Comparison of ENCODE assay signal across 18 cellular contexts in the genomic region with DNA sequence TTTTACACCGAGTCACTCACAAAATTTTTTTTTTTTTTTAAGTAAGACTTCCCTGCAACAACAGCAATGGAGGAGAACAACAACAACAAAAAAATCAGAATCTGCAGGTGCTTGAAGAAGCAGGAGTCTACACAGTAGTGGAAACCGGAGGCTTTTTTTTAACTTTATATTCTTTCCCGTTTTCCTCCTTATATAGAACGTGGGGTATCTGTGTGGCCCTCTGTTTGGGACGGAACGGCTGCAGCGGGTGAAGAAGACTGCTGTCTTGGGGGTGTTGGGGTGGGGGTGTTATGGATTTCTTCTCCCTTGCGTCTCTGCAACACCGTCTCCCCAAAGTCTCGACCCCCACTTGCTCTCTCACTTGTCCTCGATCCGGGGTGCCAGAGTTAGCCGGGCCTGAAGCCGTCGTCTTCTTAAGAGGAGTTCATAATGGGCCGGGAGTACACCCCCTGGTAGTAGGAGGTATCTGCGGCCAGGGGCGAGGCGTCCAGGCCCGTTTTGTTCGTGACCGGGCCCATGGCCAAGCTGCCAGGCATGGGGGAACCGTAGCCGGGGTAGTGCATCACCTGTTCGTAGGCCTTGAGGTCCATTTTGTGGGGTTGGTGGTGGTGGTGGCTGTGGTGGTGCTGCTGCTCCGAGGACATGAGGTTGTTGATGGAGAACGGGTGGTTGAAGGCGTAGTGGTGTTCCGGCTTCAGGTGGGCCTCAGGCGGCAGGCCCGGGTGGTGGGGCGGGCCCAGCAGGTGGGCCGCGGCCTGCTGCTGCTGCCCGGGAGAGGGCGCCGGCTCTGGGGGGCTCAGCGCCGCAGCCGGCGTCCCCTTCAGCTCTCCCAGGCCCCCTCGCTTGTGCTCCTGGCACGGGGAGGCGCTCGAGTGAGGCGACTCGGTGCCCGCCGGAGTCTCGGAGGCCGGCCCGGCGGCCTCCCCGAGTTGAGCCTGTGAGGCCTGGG. TPM values are rescaled to one million over a fixed set of nuclear protein-coding genes. Genes with fewer than 3 reads are reported as not detected.
DNase-seq lines count a peak whose midpoint lies in the region; ATAC-seq and TF ChIP-seq lines count a peak whose summit lies in the region.
"Had no signal": no experiment of that assay in that cellular context is flagged by ENCODE, and none has a peak within 500 bp of the region (broad histone marks: within the 10 kb centered on the region; RNA-seq: fewer than 3 reads in every experiment).

No MANE protein-coding gene starts in this region.

- H3K4me1 Mint-ChIP-seq in GM23338 (peaks cover 50% of the 10 kb centered on the region), neural progenitor cell (peaks cover 18% of the 10 kb centered on the region)
- H3K4me1 Mint-ChIP-seq: activated T-helper 17 cell treated with anti-CD3 and anti-CD28 coated beads, Interleukin-2, amount 50 U/mL, for 72 hours had no signal

- H3K27ac ChIP-seq in GM23338 (ENCODE audit: low read depth) (no peak overlapping the region), coronary artery (no peak overlapping the region), neural progenitor cell (no peak overlapping the region), sigmoid colon (no peak overlapping the region)
- H3K27ac ChIP-seq: GM23248 had no signal

- H3K79me2 ChIP-seq in GM23338 (replicated peaks; ENCODE audit: insufficient read depth) (no peaks in the 10 kb centered on the region), neural progenitor cell (ENCODE audit: low read depth) (no peaks in the 10 kb centered on the region)

- 20 to 54% methylated on average over 54 of the region's 54 CpGs for WGBS in sigmoid colon, 2 donors

- peak overlapping the region; percentile 49; the same call in 1 of the 2 replicates for H3K4me3 ChIP-seq in GM23338
- peak overlapping the region; percentile 54 for H3K4me3 ChIP-seq in coronary artery
- no peak overlapping the region for H3K4me3 ChIP-seq in neural progenitor cell
- H3K4me3 ChIP-seq in sigmoid colon: no peak overlapping the region
- H3K4me3 ChIP-seq: GM23248 had no signal

- peaks cover 29% of the 10 kb centered on the region for H3F3A ChIP-seq in GM23338 (replicated peaks; ENCODE audit: low read depth)
- H3F3A ChIP-seq in neural progenitor cell (ENCODE audit: low read depth): peaks cover 35% of the 10 kb centered on the region

- H3K4me3 Mint-ChIP-seq in GM23338 (peak overlapping the region; percentile 53), neural progenitor cell (no peak overlapping the region)
- H3K4me3 Mint-ChIP-seq: activated T-helper 17 cell treated with anti-CD3 and anti-CD28 coated beads, Interleukin-2, amount 50 U/mL, for 72 hours; CD4-positive, alpha-beta T cell; T-helper 17 cell had no signal

- DNase-seq in COLO668 (lab: John Stamatoyannopoulos, UW; ENCODE audit: unreplicated experiment) (peak; percentile 81), GM23338 (ENCODE audit: low spot score) (peak; percentile 47), coronary artery (ENCODE audit: low spot score) (no peak), neural progenitor cell (ENCODE audit: low spot score) (peak; percentile 61), sigmoid colon (no peak), hepatic stellate cell (ENCODE audit: low spot score) (no peak)
- DNase-seq: activated CD4-positive, alpha-beta T cell treated with anti-CD3 and anti-CD28 coated beads, Interleukin-2, amount 50 U/mL, for 1 hour; CD4-positive, alpha-beta T cell; GM23248; KG1; mesenchymal stem cell; NCI-H1436 treated with DMSO at 0.1 percent for 48 hours; NCI-H526; RPMI8226; T-helper 17 cell had no signal

- intact Hi-C loops in sigmoid colon (cut with DNase I): no loop called here

- H3K4me1 ChIP-seq in GM23338 (ENCODE audit: insufficient read depth) (peaks cover 62% of the 10 kb centered on the region), neural progenitor cell (peaks cover 31% of the 10 kb centered on the region), sigmoid colon (peaks cover 0 to 60% (median 39%) of the 10 kb centered on the region in 4 donors)

- ATAC-seq in GM23338: no peak
- no peak for ATAC-seq in GM21717 (IDR thresholded peaks at IDR 0.05; ENCODE audit: unreplicated experiment)
- ATAC-seq: activated T-helper 17 cell treated with anti-CD3 and anti-CD28 coated beads, Interleukin-2, amount 50 U/mL, for 72 hours; T-helper 17 cell had no signal

- no peak overlapping the region for H3K9ac ChIP-seq in neural progenitor cell
- H3K9ac ChIP-seq: GM23248 had no signal

- H2AFZ ChIP-seq in GM23338 (no peak overlapping the region; the same call in 1 of the 2 replicates), neural progenitor cell (replicated peaks) (no peak overlapping the region)
- H2AFZ ChIP-seq: GM23248 had no signal

- no peak for TF ChIP-seq POLR2A in sigmoid colon (IDR thresholded peaks at IDR 0.05)

- peaks cover 8% of the 10 kb centered on the region; the same call in 2 of the 3 replicates for H3K9me3 Mint-ChIP-seq in GM23338
- peaks cover 16% of the 10 kb centered on the region for H3K9me3 Mint-ChIP-seq in neural progenitor cell
- H3K9me3 Mint-ChIP-seq: activated T-helper 17 cell treated with anti-CD3 and anti-CD28 coated beads, Interleukin-2, amount 50 U/mL, for 72 hours; CD4-positive, alpha-beta T cell had no signal

- H4K20me1 ChIP-seq in GM23338 (replicated peaks; ENCODE audit: insufficient read depth) (peaks cover 26% of the 10 kb centered on the region), neural progenitor cell (ENCODE audit: low read depth) (peaks cover 94% of the 10 kb centered on the region)

- H3K27ac Mint-ChIP-seq in GM23338: no peak overlapping the region
- no peak overlapping the region for H3K27ac Mint-ChIP-seq in neural progenitor cell
- H3K27ac Mint-ChIP-seq: activated T-helper 17 cell treated with anti-CD3 and anti-CD28 coated beads, Interleukin-2, amount 50 U/mL, for 72 hours; CD4-positive, alpha-beta T cell; T-helper 17 cell had no signal

- peaks cover 92% of the 10 kb centered on the region for H3K27me3 Mint-ChIP-seq in GM23338 (ENCODE audit: insufficient read depth, low read depth, poor library complexity)
- H3K27me3 Mint-ChIP-seq in neural progenitor cell (ENCODE audit: insufficient read depth, low read depth): peaks cover 82% of the 10 kb centered on the region

- H3K9me2 ChIP-seq in GM23338 (ENCODE audit: insufficient read depth): no peaks in the 10 kb centered on the region

- TF ChIP-seq CTCF in GM23338 (conservative IDR thresholded peaks at IDR 0.05; ENCODE audit: low read depth in 2 of 2) (0 out of 4 replicates have a peak, but pooled peaks of 1 of the 2 experiments have one; percentile 4), coronary artery (IDR thresholded peaks at IDR 0.05) (no peak), neural progenitor cell (IDR thresholded peaks at IDR 0.05) (peak; percentile 15), sigmoid colon (IDR thresholded peaks at IDR 0.05) (no peak)

- no peak for TF ChIP-seq EP300 in sigmoid colon (IDR thresholded peaks at IDR 0.05)

- H3K4me2 ChIP-seq in GM23338 (peak overlapping the region; percentile 75), neural progenitor cell (peak overlapping the region; percentile 73)

- no peaks in the 10 kb centered on the region for H3K9me3 ChIP-seq in neural progenitor cell (ENCODE audit: low read depth)
- H3K9me3 ChIP-seq in sigmoid colon: no peaks in the 10 kb centered on the region

- H3K27me3 ChIP-seq in GM23338 (ENCODE audit: insufficient read depth) (peaks cover 99% of the 10 kb centered on the region), neural progenitor cell (peaks cover 100% of the 10 kb centered on the region), sigmoid colon (peaks cover 55 to 100% (median 95%) of the 10 kb centered on the region in 3 donors)

- H3K36me3 ChIP-seq in GM23338 (ENCODE audit: insufficient read depth) (no peaks in the 10 kb centered on the region), neural progenitor cell (no peaks in the 10 kb centered on the region), sigmoid colon (no peaks in the 10 kb centered on the region)

- no peaks in the 10 kb centered on the region; the same call in 2 of the 3 replicates for H3K36me3 Mint-ChIP-seq in GM23338 (ENCODE audit: low read depth)
- H3K36me3 Mint-ChIP-seq in neural progenitor cell: no peaks in the 10 kb centered on the region

TF ChIP-seq in GM23338, 12 proteins besides CTCF, POLR2A, EP300 and RAD21 (continues in another document):
- TF ChIP-seq, protein P1, sequence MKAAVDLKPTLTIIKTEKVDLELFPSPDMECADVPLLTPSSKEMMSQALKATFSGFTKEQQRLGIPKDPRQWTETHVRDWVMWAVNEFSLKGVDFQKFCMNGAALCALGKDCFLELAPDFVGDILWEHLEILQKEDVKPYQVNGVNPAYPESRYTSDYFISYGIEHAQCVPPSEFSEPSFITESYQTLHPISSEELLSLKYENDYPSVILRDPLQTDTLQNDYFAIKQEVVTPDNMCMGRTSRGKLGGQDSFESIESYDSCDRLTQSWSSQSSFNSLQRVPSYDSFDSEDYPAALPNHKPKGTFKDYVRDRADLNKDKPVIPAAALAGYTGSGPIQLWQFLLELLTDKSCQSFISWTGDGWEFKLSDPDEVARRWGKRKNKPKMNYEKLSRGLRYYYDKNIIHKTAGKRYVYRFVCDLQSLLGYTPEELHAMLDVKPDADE (IDR thresholded peaks at IDR 0.05): no peak
- no peak for TF ChIP-seq REST (IDR thresholded peaks at IDR 0.05; ENCODE audit: unreplicated experiment)

RNA-seq across cellular contexts. Expression of gene FOXA2, which starts 2.7 kb away (rescaled TPM):
- not detected in 2 replicates for total RNA-seq in GM23338 (2014; rRNA removed; shearing (Covaris generic))
- polyA plus RNA-seq in GM23338 (2016; fragmentation: Nextera tagmentation; extraction: Ambion mirVana): not detected in 2 replicates
- total RNA-seq in neural progenitor cell (ENCODE audit: low replicate concordance): not detected in 2 replicates
- not detected for total RNA-seq in sigmoid colon
- polyA plus RNA-seq in sigmoid colon: 10 to 100 TPM in 1 of 3 donors, 1 to 10 TPM in 2; 5.8 to 12.7 (median 9.6) TPM
- total RNA-seq: activated T-helper 17 cell treated with anti-CD3 and anti-CD28 coated beads, Interleukin-2, amount 50 U/mL, for 72 hours; CD4-positive, alpha-beta T cell; GM23248; T-helper 17 cell; ureter had no signal
- polyA plus RNA-seq: GM23248 had no signal

Comparison
In these comparisons a context has a peak if more than half of its experiments do, and no peak if none do; other contexts are left out.
1. DNase-seq: peak in COLO668 (single experiment), GM23338 (single experiment) and neural progenitor cell (single experiment); none in coronary artery (single experiment), sigmoid colon (single experiment) and hepatic stellate cell (single experiment).
2. H3K4me3 ChIP-seq: peak in GM23338 (single experiment) and coronary artery (single experiment); none in neural progenitor cell (single experiment) and sigmoid colon (0 of 4).